Comparison of ENCODE assay signal across 9 cellular contexts in genomic region chr14:24139272-24139934, GRCh38. TPM values are rescaled to one million over a fixed set of nuclear protein-coding genes. Genes with fewer than 3 reads are reported as not detected.
A peak's percentile ranks its signal among the peaks of the same experiment; 100 is the strongest.
DNase-seq lines count a peak whose midpoint lies in the region; ATAC-seq and TF ChIP-seq lines count a peak whose summit lies in the region.
"Had no signal": no experiment of that assay in that cellular context is flagged by ENCODE, and none has a peak within 500 bp of the region (broad histone marks: within the 10 kb centered on the region; RNA-seq: fewer than 3 reads in every experiment).

No MANE protein-coding gene starts in this region.

- H3K27ac ChIP-seq in colonic mucosa (peak overlapping the region; percentile 94), psoas muscle (peak overlapping the region; percentile 88)

- no peaks in the 10 kb centered on the region for H3K9me3 ChIP-seq in Loucy (ENCODE audit: insufficient read depth, low read depth, low read length)
- H3K9me3 ChIP-seq in colonic mucosa = no peaks in the 10 kb centered on the region
- no peaks in the 10 kb centered on the region for H3K9me3 ChIP-seq in psoas muscle

- no peak overlapping the region for H2AFZ ChIP-seq in Loucy (ENCODE audit: low read length)

- H3K4me2 ChIP-seq in Loucy (ENCODE audit: low read depth, low read length, poor library complexity, severe bottlenecking) = peak overlapping the region; percentile 81

- 77 to 84% (median 82%) methylated on average over 9 of the region's 9 CpGs for WGBS in psoas muscle, 3 donors

- intact Hi-C loops in colonic mucosa (cut with DNase I) (no loop called here), psoas muscle (cut with DNase I) (no loop called here)

- ATAC-seq in psoas muscle (no peak), HG03175 (IDR thresholded peaks at IDR 0.05; ENCODE audit: unreplicated experiment) (no peak)

- H3K9me2 ChIP-seq in Loucy (replicated peaks; ENCODE audit: low read depth, low read length) = no peaks in the 10 kb centered on the region

- DNase-seq in GM12865 (ENCODE audit: low read depth) (peak; percentile 54), colonic mucosa (no peak), psoas muscle (no peak), kidney glomerular epithelial cell (lab: John Stamatoyannopoulos, UW) (no peak), NCI-H187 treated with DMSO at 0.1 percent for 48 hours (lab: John Stamatoyannopoulos, UW) (no peak), NCI-H2171 (lab: John Stamatoyannopoulos, UW) (no peak)
- DNase-seq: NCI-H1417 treated with DMSO at 0.1 percent for 48 hours had no signal

- H3K36me3 ChIP-seq in Loucy (ENCODE audit: insufficient read depth, low read length) (peaks cover 19% of the 10 kb centered on the region), colonic mucosa (peaks cover 13% of the 10 kb centered on the region), psoas muscle (ENCODE audit: insufficient read depth in 1 of 2, low read depth in 1 of 2) (peaks cover 0 to 35% of the 10 kb centered on the region in 2 donors)

- H3K79me2 ChIP-seq in Loucy (ENCODE audit: insufficient read depth, low read length) = peaks cover 66% of the 10 kb centered on the region

- H3K27me3 ChIP-seq in Loucy (ENCODE audit: insufficient read depth, low read length, poor library complexity, severe bottlenecking) (no peaks in the 10 kb centered on the region), colonic mucosa (no peaks in the 10 kb centered on the region), psoas muscle (ENCODE audit: insufficient read depth in 3 of 3, low read length in 2 of 3) (no peaks in the 10 kb centered on the region)

- H3F3A ChIP-seq in Loucy (ENCODE audit: low read depth) = no peaks in the 10 kb centered on the region

- H4K20me1 ChIP-seq in Loucy (ENCODE audit: insufficient read depth, low read length, poor library complexity, severe bottlenecking) = peaks cover 28% of the 10 kb centered on the region

- TF ChIP-seq CTCF in GM12865 (IDR thresholded peaks at IDR 0.05; ENCODE audit: insufficient read depth, low read depth, low read length, missing control alignments) = no peak
- peak; percentile 26 for TF ChIP-seq CTCF in Loucy (conservative IDR thresholded peaks at IDR 0.05; ENCODE audit: low read length)
- no peak for TF ChIP-seq CTCF in colonic mucosa (IDR thresholded peaks at IDR 0.05)
- no peak for TF ChIP-seq CTCF in psoas muscle (IDR thresholded peaks at IDR 0.05)

- H3K9ac ChIP-seq in Loucy (ENCODE audit: low read depth, low read length, poor library complexity, severe bottlenecking) (peak overlapping the region; percentile 85), colonic mucosa (ENCODE audit: low read depth in 2 of 2, low read length in 2 of 2) (peak overlapping the region; percentile 13 to 14)

- H3K4me1 ChIP-seq in Loucy (ENCODE audit: insufficient read depth, low read length, poor library complexity, severe bottlenecking) (peaks cover 44% of the 10 kb centered on the region), colonic mucosa (peaks cover 25% of the 10 kb centered on the region), psoas muscle (peaks cover 62% of the 10 kb centered on the region)

- H3K4me3 ChIP-seq in GM12865 (ENCODE audit: low read depth, low read length) = peak overlapping the region; percentile 80
- peak overlapping the region; percentile 97 for H3K4me3 ChIP-seq in Loucy (ENCODE audit: low read length, poor library complexity, severe bottlenecking)
- H3K4me3 ChIP-seq in colonic mucosa = no peak overlapping the region
- peak overlapping the region; percentile 78 for H3K4me3 ChIP-seq in psoas muscle

RNA-seq across cellular contexts. Expression of gene EMC9, which starts 2.0 kb away (rescaled TPM):
- 10 to 100 TPM; 21.1 to 49.6 TPM for total RNA-seq in colonic mucosa
- 10 to 100 TPM; 18.0 to 67.5 (median 36.1) TPM for total RNA-seq in psoas muscle
- polyA plus RNA-seq in psoas muscle = 10 to 100 TPM; 17.2 to 35.5 (median 30.9) TPM

RNA-seq across cellular contexts. Expression of gene PSME1, which starts 3.4 kb away (rescaled TPM):
- total RNA-seq in colonic mucosa = 100 to 1,000 TPM; 199 to 235 TPM
- 100 to 1,000 TPM in 1 of 4 donors, 10 to 100 TPM in 3; 49.2 to 122 (median 80.3) TPM for total RNA-seq in psoas muscle
- polyA plus RNA-seq in psoas muscle = 100 to 1,000 TPM in 1 of 3 donors, 10 to 100 TPM in 2; 73.0 to 106 (median 92.6) TPM

RNA-seq across cellular contexts. Expression of gene PSME2, which starts 7.0 kb away (rescaled TPM):
- total RNA-seq in colonic mucosa = 100 to 1,000 TPM; 151 to 320 TPM
- total RNA-seq in psoas muscle = 100 to 1,000 TPM in 1 of 4 donors, 10 to 100 TPM in 3; 30.1 to 179 (median 76.0) TPM
- polyA plus RNA-seq in psoas muscle = 10 to 100 TPM; 64.7 to 80.0 (median 76.4) TPM

RNA-seq across cellular contexts. Expression of gene RNF31, which starts 7.9 kb away (rescaled TPM):
- total RNA-seq in colonic mucosa (10 to 100 TPM; 36.1 to 70.4 TPM), psoas muscle (10 to 100 TPM; 46.4 to 81.5 (median 64.7) TPM)
- polyA plus RNA-seq in psoas muscle = 10 to 100 TPM; 43.3 to 57.3 (median 55.7) TPM

RNA-seq across cellular contexts. Expression of gene FITM1, which starts 8.9 kb away (rescaled TPM):
- total RNA-seq in colonic mucosa (1 to 10 TPM in 1 of 2 donors, under 1 TPM in 1; 0.85 to 1.5 TPM), psoas muscle (100 to 1,000 TPM in 3 of 4 donors, 10 to 100 TPM in 1; 72.8 to 167 (median 137) TPM)
- polyA plus RNA-seq in psoas muscle = 100 to 1,000 TPM; 100 to 163 (median 113) TPM
